ENCODE assay signal across 29 cellular contexts in the genomic region with DNA sequence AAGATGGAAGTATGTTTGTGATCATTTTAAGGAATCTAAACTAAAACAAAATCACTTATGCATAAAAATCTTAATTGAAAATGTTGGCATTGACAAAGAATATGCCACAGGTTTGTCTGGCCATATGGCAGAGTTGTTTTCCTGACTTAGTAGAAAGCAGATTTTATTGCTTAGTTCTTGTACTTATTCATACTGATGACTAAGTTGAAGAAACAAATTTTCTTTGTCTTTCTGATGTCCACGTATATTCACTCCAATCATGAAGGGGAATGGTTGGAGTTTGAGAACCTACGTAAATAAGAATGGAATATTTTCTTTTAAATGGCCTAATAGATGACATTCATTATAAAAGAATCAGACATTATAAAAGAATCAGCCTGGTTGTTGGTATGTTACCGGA. TPM values are rescaled to one million over a fixed set of nuclear protein-coding genes. Genes with fewer than 3 reads are reported as not detected.
"Had no signal": no experiment of that assay in that cellular context is flagged by ENCODE, and none has a peak within 500 bp of the region (broad histone marks: within the 10 kb centered on the region; RNA-seq: fewer than 3 reads in every experiment).

No MANE protein-coding gene starts in this region.

- H3K79me2 ChIP-seq: parathyroid adenoma had no signal

- H3K27me3 Mint-ChIP-seq: activated CD4-positive, alpha-beta T cell treated with anti-CD3 and anti-CD28 coated beads for 36 hours; naive B cell; stimulated activated memory B cell treated with anti-CD40 and anti-IgM and Interleukin-4, amounts not matched to agents 10 μg/mL and 1 μg/mL and 100 μg/mL, for 72 hours had no signal

- H3K4me3 Mint-ChIP-seq: activated CD4-positive, alpha-beta T cell treated with anti-CD3 and anti-CD28 coated beads for 36 hours; activated T-cell treated with anti-CD3 and anti-CD28 coated beads, Interleukin-2, amount 50 U/mL, for 72 hours; naive B cell; neural crest cell; stimulated activated memory B cell treated with anti-CD40 and anti-IgM and Interleukin-4, amounts not matched to agents 10 μg/mL and 1 μg/mL and 100 μg/mL, for 72 hours; T-helper 2 cell treated with Interferon-gamma antibody and Interleukin-4, amounts not matched to agents 5 μg/mL and 100 μg/mL, for 36 hours had no signal

- H3K9ac ChIP-seq: parathyroid adenoma had no signal

- H3K9me3 ChIP-seq: colonic mucosa, gastrocnemius medialis, left ventricle myocardium inferior, psoas muscle, sigmoid colon, stomach, tibial artery had no signal

- H3K9me3 Mint-ChIP-seq: neural crest cell; T-helper 2 cell treated with Interferon-gamma antibody and Interleukin-4, amounts not matched to agents 5 μg/mL and 100 μg/mL, for 36 hours had no signal

- H3K4me1 Mint-ChIP-seq: activated CD4-positive, alpha-beta T cell treated with anti-CD3 and anti-CD28 coated beads for 36 hours; naive B cell; stimulated activated memory B cell treated with anti-CD40 and anti-IgM and Interleukin-4, amounts not matched to agents 10 μg/mL and 1 μg/mL and 100 μg/mL, for 72 hours had no signal

- H2AFZ ChIP-seq: parathyroid adenoma had no signal

- H3K27me3 ChIP-seq: cardiac muscle cell, colonic mucosa, gastrocnemius medialis, sigmoid colon, stomach, tibial artery had no signal

- H3K36me3 ChIP-seq: cardiac muscle cell, colonic mucosa, gastrocnemius medialis, left ventricle myocardium inferior, sigmoid colon, stomach, tibial artery had no signal

- H3K27ac ChIP-seq: cardiac muscle cell, colonic mucosa, gastrocnemius medialis, left ventricle myocardium inferior, parathyroid adenoma, psoas muscle, sigmoid colon, stomach, tibial artery had no signal

- ATAC-seq: activated CD4-positive, alpha-beta T cell treated with anti-CD3 and anti-CD28 coated beads for 36 hours; activated naive CD4-positive, alpha-beta T cell treated with anti-CD3 and anti-CD28 coated beads, Interleukin-2, amount 50 U/mL, for 72 hours; activated T-cell treated with anti-CD3 and anti-CD28 coated beads, Interleukin-2, amount 50 U/mL, for 72 hours; gastrocnemius medialis; psoas muscle; stimulated activated memory B cell treated with anti-CD40 and anti-IgM and Interleukin-4, amounts not matched to agents 10 μg/mL and 1 μg/mL and 100 μg/mL, for 72 hours had no signal

- H3K4me1 ChIP-seq: colonic mucosa, gastrocnemius medialis, left ventricle myocardium inferior, parathyroid adenoma, psoas muscle, sigmoid colon, stomach, tibial artery had no signal

- H3K36me3 Mint-ChIP-seq: activated naive CD4-positive, alpha-beta T cell treated with anti-CD3 and anti-CD28 coated beads, Interleukin-2, amount 50 U/mL, for 72 hours; naive B cell; stimulated activated memory B cell treated with anti-CD40 and anti-IgM and Interleukin-4, amounts not matched to agents 10 μg/mL and 1 μg/mL and 100 μg/mL, for 72 hours had no signal

- H3K27ac Mint-ChIP-seq: activated CD4-positive, alpha-beta T cell treated with anti-CD3 and anti-CD28 coated beads for 36 hours; activated naive CD4-positive, alpha-beta T cell treated with anti-CD3 and anti-CD28 coated beads, Interleukin-2, amount 50 U/mL, for 72 hours; activated T-cell treated with anti-CD3 and anti-CD28 coated beads, Interleukin-2, amount 50 U/mL, for 72 hours; naive B cell; stimulated activated memory B cell treated with anti-CD40 and anti-IgM and Interleukin-4, amounts not matched to agents 10 μg/mL and 1 μg/mL and 100 μg/mL, for 72 hours; T-helper 2 cell treated with Interferon-gamma antibody and Interleukin-4, amounts not matched to agents 5 μg/mL and 100 μg/mL, for 36 hours had no signal

- DNase-seq: activated CD4-positive, alpha-beta T cell treated with anti-CD3 and anti-CD28 coated beads for 36 hours; activated CD4-positive, CD25-positive, alpha-beta regulatory T cell; activated naive CD4-positive, alpha-beta T cell; activated T-cell treated with anti-CD3 and anti-CD28 coated beads for 4 hours; activated T-cell treated with anti-CD3 and anti-CD28 coated beads, Interleukin-2, amount 50 U/mL, for 72 hours; cerebellar nuclear complex; colonic mucosa; effector CD8-positive, alpha-beta T cell; gastrocnemius medialis; glutamatergic neuron; islet precursor cell; left ventricle myocardium inferior; naive B cell; nucleus accumbens; psoas muscle; sigmoid colon; small intestine; stimulated activated CD4-positive, alpha-beta T cell treated with anti-CD3 and anti-CD28 coated beads, Interleukin-1b, Interleukin-23, amount 100 ng/mL, for 48 hours; stimulated activated CD4-positive, alpha-beta T cell treated with anti-CD3 and anti-CD28 coated beads, Interleukin-4, amount 100 ng/mL, for 4 hours; stimulated activated CD8-positive, alpha-beta memory T cell treated with anti-CD3 and anti-CD28 coated beads, Interleukin-4, amount 100 ng/mL, for 48 hours; stomach; tibial artery had no signal

- H3K4me3 ChIP-seq: cardiac muscle cell, colonic mucosa, gastrocnemius medialis, left ventricle myocardium inferior, lung, psoas muscle, sigmoid colon, stomach, tibial artery had no signal

RNA-seq across cellular contexts. Expression of gene GPC6, which starts 8.0 kb away (rescaled TPM):
- total RNA-seq: activated CD4-positive, alpha-beta T cell treated with anti-CD3 and anti-CD28 coated beads for 36 hours; activated naive CD4-positive, alpha-beta T cell treated with anti-CD3 and anti-CD28 coated beads, Interleukin-2, amount 50 U/mL, for 72 hours; activated T-cell treated with anti-CD3 and anti-CD28 coated beads, Interleukin-2, amount 50 U/mL, for 72 hours had no signal
